11 cellular contexts compared by ENCODE assay signal in genomic region chr15:78619022-78619950, GRCh38. TPM values are rescaled to one million over a fixed set of nuclear protein-coding genes. Genes with fewer than 3 reads are reported as not detected.
A peak's percentile ranks its signal among the peaks of the same experiment; 100 is the strongest.
DNase-seq lines count a peak whose midpoint lies in the region; ATAC-seq and TF ChIP-seq lines count a peak whose summit lies in the region.
"Had no signal": no experiment of that assay in that cellular context is flagged by ENCODE, and none has a peak within 500 bp of the region (broad histone marks: within the 10 kb centered on the region; RNA-seq: fewer than 3 reads in every experiment).

No MANE protein-coding gene starts in this region.

- no peaks in the 10 kb centered on the region for H3K4me1 Mint-ChIP-seq in T-helper 2 cell treated with Interferon-gamma antibody and Interleukin-4, amounts not matched to agents 5 μg/mL and 100 μg/mL, for 36 hours (ENCODE audit: low read depth)

- H3K36me3 ChIP-seq in iPS DF 6.9 (ENCODE audit: control insufficient read depth, insufficient read depth, low read length) (no peaks in the 10 kb centered on the region; the same call in 1 of the 2 replicates), rectal smooth muscle tissue (ENCODE audit: control insufficient read depth, insufficient read depth, low read length) (no peaks in the 10 kb centered on the region)

- H3K27me3 ChIP-seq in iPS DF 6.9 (ENCODE audit: control insufficient read depth, insufficient read depth, low read length) (peaks cover 12% of the 10 kb centered on the region; the same call in 1 of the 2 replicates), rectal smooth muscle tissue (ENCODE audit: control insufficient read depth, insufficient read depth, low read length) (peaks cover 5% of the 10 kb centered on the region)

- peak overlapping the region; percentile 64 for H3K4me3 ChIP-seq in Jurkat, Clone E6-1 (ENCODE audit: low read length)
- H3K4me3 ChIP-seq in iPS DF 6.9 (ENCODE audit: low read length) (peak overlapping the region; percentile 47; the same call in 1 of the 2 replicates), rectal smooth muscle tissue (ENCODE audit: low read length) (peak overlapping the region; percentile 51)

- ATAC-seq in omental fat pad (ENCODE audit: low FRiP score) (no peak), GM21423 (IDR thresholded peaks at IDR 0.05; ENCODE audit: unreplicated experiment) (no peak)

- no peak overlapping the region for H3K9ac ChIP-seq in rectal smooth muscle tissue (ENCODE audit: low read length)

- H3K27ac ChIP-seq in iPS DF 6.9 (ENCODE audit: low read length): no peak overlapping the region
- H3K27ac ChIP-seq in rectal smooth muscle tissue (ENCODE audit: low read depth, low read length): peak overlapping the region; percentile 55

- H3K27me3 Mint-ChIP-seq in T-helper 2 cell treated with Interferon-gamma antibody and Interleukin-4, amounts not matched to agents 5 μg/mL and 100 μg/mL, for 36 hours (ENCODE audit: low read depth): peaks cover 49% of the 10 kb centered on the region

- no CpG with 5 or more reads among the region's 20 CpGs for WGBS in iPS DF 6.9 (ENCODE audit: insufficient coverage, insufficient read length)

- TF ChIP-seq CTCF in omental fat pad (IDR thresholded peaks at IDR 0.05): no peak

- H3K9me3 Mint-ChIP-seq in T-helper 2 cell treated with Interferon-gamma antibody and Interleukin-4, amounts not matched to agents 5 μg/mL and 100 μg/mL, for 36 hours: no peaks in the 10 kb centered on the region
- H3K9me3 Mint-ChIP-seq: activated CD4-positive, alpha-beta T cell treated with anti-CD3 and anti-CD28 coated beads, Interleukin-2, amount 10 ng/mL, durations not matched to agents 24 days and 14 days; naive B cell had no signal

- no peak for DNase-seq in T-helper 2 cell treated with Interferon-gamma antibody and Interleukin-4, amounts not matched to agents 5 μg/mL and 100 μg/mL, for 36 hours (ENCODE audit: low spot score)
- DNase-seq in T-helper 2 cell: no peak
- no peak for DNase-seq in Jurkat, Clone E6-1 (ENCODE audit: low read depth, low spot score)
- DNase-seq in iPS DF 6.9 (ENCODE audit: low read depth, low spot score): no peak
- DNase-seq in omental fat pad (ENCODE audit: low spot score): no peak
- no peak for DNase-seq in foreskin melanocyte

- H3K9me3 ChIP-seq in iPS DF 6.9 (ENCODE audit: control insufficient read depth, insufficient read depth, low read length): no peaks in the 10 kb centered on the region

- H3K36me3 Mint-ChIP-seq in T-helper 2 cell treated with Interferon-gamma antibody and Interleukin-4, amounts not matched to agents 5 μg/mL and 100 μg/mL, for 36 hours (ENCODE audit: low read depth): no peaks in the 10 kb centered on the region
- H3K36me3 Mint-ChIP-seq: naive B cell had no signal

- H3K27ac Mint-ChIP-seq in T-helper 2 cell treated with Interferon-gamma antibody and Interleukin-4, amounts not matched to agents 5 μg/mL and 100 μg/mL, for 36 hours: no peak overlapping the region
- H3K27ac Mint-ChIP-seq: activated CD4-positive, alpha-beta T cell treated with anti-CD3 and anti-CD28 coated beads, Interleukin-2, amount 10 ng/mL, durations not matched to agents 24 days and 14 days; naive B cell had no signal

- peak overlapping the region; percentile 2 for H3K4me3 Mint-ChIP-seq in T-helper 2 cell treated with Interferon-gamma antibody and Interleukin-4, amounts not matched to agents 5 μg/mL and 100 μg/mL, for 36 hours
- H3K4me3 Mint-ChIP-seq: activated CD4-positive, alpha-beta T cell treated with anti-CD3 and anti-CD28 coated beads, Interleukin-2, amount 10 ng/mL, durations not matched to agents 24 days and 14 days had no signal

- peaks cover 1% of the 10 kb centered on the region; the same call in 1 of the 2 replicates for H3K4me1 ChIP-seq in iPS DF 6.9 (ENCODE audit: control insufficient read depth, insufficient read depth, low read length)
- peaks cover 15% of the 10 kb centered on the region for H3K4me1 ChIP-seq in rectal smooth muscle tissue (ENCODE audit: control insufficient read depth, insufficient read depth, low read length)

RNA-seq across cellular contexts. Expression of gene CHRNA3, which starts 1.5 kb away (rescaled TPM):
- 14.1 TPM for polyA plus RNA-seq in Jurkat, Clone E6-1 (2012; ENCODE audit: insufficient read depth, insufficient read length)
- 1 to 10 TPM in 1 of 4 donors, under 1 TPM in 1, not detected in 2; 0.09 to 1.3 TPM for total RNA-seq in omental fat pad
- total RNA-seq: A673; activated CD4-positive, alpha-beta T cell treated with anti-CD3 and anti-CD28 coated beads, Interleukin-2, amount 10 ng/mL, durations not matched to agents 24 days and 14 days had no signal

RNA-seq across cellular contexts. Expression of gene CHRNB4, which starts 21.7 kb away (rescaled TPM):
- not detected for polyA plus RNA-seq in Jurkat, Clone E6-1 (2012; ENCODE audit: insufficient read depth, insufficient read length)
- total RNA-seq in omental fat pad: not detected
- total RNA-seq: A673; activated CD4-positive, alpha-beta T cell treated with anti-CD3 and anti-CD28 coated beads, Interleukin-2, amount 10 ng/mL, durations not matched to agents 24 days and 14 days had no signal

RNA-seq across cellular contexts. Expression of gene CHRNA5, which starts 54.0 kb away (rescaled TPM):
- polyA plus RNA-seq in Jurkat, Clone E6-1 (2012; ENCODE audit: insufficient read depth, insufficient read length): 22.2 TPM
- total RNA-seq in omental fat pad: 1 to 10 TPM in 3 of 4 donors, under 1 TPM in 1; 0.63 to 3.1 (median 1.8) TPM
